In genomic region chr9:34611811-34612787, GRCh38 we compare ENCODE assay signal across 8 cellular contexts. TPM values are rescaled to one million over a fixed set of nuclear protein-coding genes. Genes with fewer than 3 reads are reported as not detected.
DNase-seq lines count a peak whose midpoint lies in the region; ATAC-seq and TF ChIP-seq lines count a peak whose summit lies in the region.

Gene RPP25L, minus strand, starts transcription at chr9:34612097. Its CDS starts 801 bp downstream, at chr9:34611296.

- intact Hi-C loops in lower lobe of right lung (cut with DNase I) = no loop called here

- DNase-seq in AML-193 (lab: John Stamatoyannopoulos, UW) = peak; percentile 64 to 76
- peak; percentile 41 for DNase-seq in NCI-H510A (lab: John Stamatoyannopoulos, UW)
- DNase-seq in activated CD4-positive, alpha-beta memory T cell treated with anti-CD3 and anti-CD28 coated beads, Interleukin-2, amount 10 ng/mL, durations not matched to agents 7 days and 5 days = peak; percentile 88
- peak; percentile 90 for DNase-seq in ecto neural progenitor cell (ENCODE audit: low spot score)
- peak; percentile 90 for DNase-seq in lower lobe of right lung
- DNase-seq in stimulated activated CD4-positive, alpha-beta T cell treated with anti-CD3 and anti-CD28 coated beads, TNF-alpha, amount 100 ng/mL, for 1 hour (ENCODE audit: low read depth in 3 of 3, low spot score in 1 of 3) = peak; percentile 51 to 84 (median 64)

- no peak for TF ChIP-seq CTCF in lower lobe of right lung (IDR thresholded peaks at IDR 0.05)

- H3K27me3 ChIP-seq in lower lobe of right lung (ENCODE audit: low read depth) = no peaks in the 10 kb centered on the region

- peak within 1 kb of the TSS; percentile 85 for H3K27ac Mint-ChIP-seq in activated CD4-positive, alpha-beta memory T cell treated with anti-CD3 and anti-CD28 coated beads, Interleukin-2, amount 10 ng/mL, durations not matched to agents 7 days and 5 days

- no peaks in the 10 kb centered on the region for H3K9me3 ChIP-seq in lower lobe of right lung

- H3K4me1 ChIP-seq in lower lobe of right lung = peaks cover 21% of the 10 kb centered on the region

- H3K36me3 Mint-ChIP-seq in activated CD4-positive, alpha-beta memory T cell treated with anti-CD3 and anti-CD28 coated beads, Interleukin-2, amount 10 ng/mL, durations not matched to agents 7 days and 5 days (ENCODE audit: low read depth) = peaks cover 31% of the 10 kb centered on the region

- POLR2A ChIA-PET in activated CD4-positive, alpha-beta memory T cell treated with anti-CD3 and anti-CD28 coated beads, Interleukin-2, amount 10 ng/mL, durations not matched to agents 7 days and 5 days (lab: Charles Lee) = interaction anchor here (0.6 to 2.7 kb wide), 6 partner anchors 8 to 764 kb away, joined by 3 to 53 read pairs (median 6); partner anchors contain the start of genes DCTN3, DNAI1, FAM219A and GALT

- peaks cover 22% of the 10 kb centered on the region for H3K4me1 Mint-ChIP-seq in activated CD4-positive, alpha-beta memory T cell treated with anti-CD3 and anti-CD28 coated beads, Interleukin-2, amount 10 ng/mL, durations not matched to agents 7 days and 5 days

- CTCF ChIA-PET in activated CD4-positive, alpha-beta memory T cell treated with anti-CD3 and anti-CD28 coated beads, Interleukin-2, amount 10 ng/mL, durations not matched to agents 7 days and 5 days (lab: Charles Lee) = interaction anchor here (0.7 to 8.4 kb wide), 9 partner anchors 8 to 154 kb away, joined by 3 to 125 read pairs (median 5); partner anchors contain the start of genes ARID3C, CCL27, DCTN3 and DNAI1

- H3K9me3 Mint-ChIP-seq in activated CD4-positive, alpha-beta memory T cell treated with anti-CD3 and anti-CD28 coated beads, Interleukin-2, amount 10 ng/mL, durations not matched to agents 7 days and 5 days = no peaks in the 10 kb centered on the region

- peak; percentile 91 for ATAC-seq in GM18909 (IDR thresholded peaks at IDR 0.05; ENCODE audit: poor library complexity, unreplicated experiment)
- ATAC-seq in HG03159 (IDR thresholded peaks at IDR 0.05; ENCODE audit: unreplicated experiment) = peak; percentile 87
- peak; percentile 97 to 99 for ATAC-seq in lower lobe of right lung

- peak within 1 kb of the TSS; percentile 90 for H3K4me3 Mint-ChIP-seq in activated CD4-positive, alpha-beta memory T cell treated with anti-CD3 and anti-CD28 coated beads, Interleukin-2, amount 10 ng/mL, durations not matched to agents 7 days and 5 days

- H3K4me3 ChIP-seq in lower lobe of right lung = peak within 1 kb of the TSS; percentile 78

- peak within 1 kb of the TSS; percentile 89 for H3K27ac ChIP-seq in lower lobe of right lung

- peaks cover 36% of the 10 kb centered on the region for H3K36me3 ChIP-seq in lower lobe of right lung

- H3K27me3 Mint-ChIP-seq in activated CD4-positive, alpha-beta memory T cell treated with anti-CD3 and anti-CD28 coated beads, Interleukin-2, amount 10 ng/mL, durations not matched to agents 7 days and 5 days = no peaks in the 10 kb centered on the region

RNA-seq across cellular contexts. Expression of gene RPP25L, which starts in this region (rescaled TPM):
- 10 to 100 TPM; 32.4 to 32.6 TPM for total RNA-seq in activated CD4-positive, alpha-beta memory T cell treated with anti-CD3 and anti-CD28 coated beads, Interleukin-2, amount 10 ng/mL, durations not matched to agents 7 days and 5 days
- total RNA-seq in lower lobe of right lung = 16.5 TPM

Comparison
In these comparisons a context has a peak if more than half of its experiments do, and no peak if none do; other contexts are left out.
1. Peak in every context shown above with its lines: DNase-seq, ATAC-seq, H3K4me3 ChIP-seq and H3K27ac ChIP-seq.